In genomic region chr6:15242937-15243614, GRCh38 we compare ENCODE assay signal across 1 cellular context.
TF ChIP-seq lines count a peak whose summit lies in the region.

No MANE protein-coding gene starts in this region.

TF ChIP-seq in HepG2, 621 proteins besides CTCF, POLR2A, EP300 and RAD21:
- TF ChIP-seq CREB1 (IDR thresholded peaks at IDR 0.05) (no peak), CREB1 (CRISPR knock-in tag; IDR thresholded peaks at IDR 0.05) (peak; percentile 27; the same call in 1 of the 2 replicates), ZNF362 (CRISPR knock-in tag; IDR thresholded peaks at IDR 0.05; ENCODE audit: borderline replicate concordance) (peak; percentile 27; the same call in 1 of the 2 replicates), ZMYM2 (CRISPR knock-in tag; IDR thresholded peaks at IDR 0.05) (no peak)
